Comparison of ENCODE assay signal across 9 cellular contexts in genomic region chr7:149714910-149715471, GRCh38. TPM values are rescaled to one million over a fixed set of nuclear protein-coding genes. Genes with fewer than 3 reads are reported as not detected.
A peak's percentile ranks its signal among the peaks of the same experiment; 100 is the strongest.
DNase-seq lines count a peak whose midpoint lies in the region; ATAC-seq and TF ChIP-seq lines count a peak whose summit lies in the region.
"Had no signal": no experiment of that assay in that cellular context is flagged by ENCODE, and none has a peak within 500 bp of the region (broad histone marks: within the 10 kb centered on the region; RNA-seq: fewer than 3 reads in every experiment).

No MANE protein-coding gene starts in this region.

- no peak for TF ChIP-seq CTCF in GM12865 (IDR thresholded peaks at IDR 0.05; ENCODE audit: insufficient read depth, low read depth, low read length, missing control alignments)
- TF ChIP-seq CTCF in SK-N-SH (IDR thresholded peaks at IDR 0.05) = no peak
- no peak for TF ChIP-seq CTCF in neural cell (IDR thresholded peaks at IDR 0.05; ENCODE audit: poor library complexity, severe bottlenecking)
- no peak for TF ChIP-seq CTCF in GM20000 (IDR thresholded peaks at IDR 0.05; ENCODE audit: extremely low read depth, missing control alignments)

- H3K79me2 ChIP-seq in SK-N-SH (ENCODE audit: insufficient read depth) (peaks cover 27% of the 10 kb centered on the region; the same call in 1 of the 2 replicates), neural cell (replicated peaks; ENCODE audit: insufficient read depth, low read length) (peaks cover 8% of the 10 kb centered on the region)

- no peaks in the 10 kb centered on the region for H4K20me1 ChIP-seq in SK-N-SH (ENCODE audit: insufficient read depth)
- H4K20me1 ChIP-seq in neural cell (ENCODE audit: insufficient read depth) = no peaks in the 10 kb centered on the region

- 7% methylated on average over 24 of the region's 48 CpGs for WGBS in SK-N-SH (ENCODE audit: low lambda C conversion rate)
- 1% methylated on average over 32 to 48 of the region's 48 CpGs for WGBS in aorta, 2 donors

- H3F3A ChIP-seq in SK-N-SH (replicated peaks; ENCODE audit: insufficient read depth) (peaks cover 5% of the 10 kb centered on the region), neural cell (ENCODE audit: insufficient read depth, low read length, poor library complexity, severe bottlenecking) (no peaks in the 10 kb centered on the region)

- intact Hi-C loops in aorta (cut with DNase I) = loop anchor here (1.0 to 10.0 kb wide), 4 partner anchors 57 to 120 kb away; partner anchors contain the start of genes ZNF467 (in 1 of the 2) and ZNF862 (in 1 of the 2)

- POLR2A ChIA-PET in SK-N-SH (lab: Yijun Ruan, JAX) = interaction anchor here (0.8 to 1.4 kb wide), 2 partner anchors 9 to 27 kb away, joined by 3 to 4 read pairs; no protein-coding TSS in a partner anchor

- TF ChIP-seq EP300 in SK-N-SH (IDR thresholded peaks at IDR 0.05; ENCODE audit: borderline replicate concordance in 1 of 2, low read depth in 1 of 2, low read length in 1 of 2) (no peak), neural cell (conservative IDR thresholded peaks at IDR 0.05; ENCODE audit: poor library complexity, severe bottlenecking) (no peak)

- peak overlapping the region; percentile 83 for H3K4me2 ChIP-seq in SK-N-SH
- peak overlapping the region; percentile 94 for H3K4me2 ChIP-seq in neural cell (ENCODE audit: low read length)

- CTCF ChIA-PET in SK-N-SH (lab: Yijun Ruan, JAX) = interaction anchor here (1.0 to 2.6 kb wide), 5 partner anchors 19 to 404 kb away, joined by 3 to 15 read pairs (median 4); no protein-coding TSS in a partner anchor

- H3K36me3 ChIP-seq in SK-N-SH (replicated peaks in 1 of 2; ENCODE audit: control insufficient read depth in 1 of 2, insufficient read depth in 2 of 2, low read length in 1 of 2) = peaks cover 0 to 3% of the 10 kb centered on the region in 2 experiments
- H3K36me3 ChIP-seq in neural cell (ENCODE audit: insufficient read depth, low read length) = no peaks in the 10 kb centered on the region
- H3K36me3 ChIP-seq in aorta (ENCODE audit: control insufficient read depth in 1 of 2, insufficient read depth in 2 of 2, low read length in 1 of 2) = no peaks in the 10 kb centered on the region

- H3K9me3 ChIP-seq in SK-N-SH (peaks cover 17% of the 10 kb centered on the region; the same call in 1 of the 2 replicates), neural cell (ENCODE audit: low read length) (no peaks in the 10 kb centered on the region), aorta (ENCODE audit: control insufficient read depth, low read length) (no peaks in the 10 kb centered on the region)

- H3K9me2 ChIP-seq in SK-N-SH (no peaks in the 10 kb centered on the region), neural cell (ENCODE audit: insufficient read depth, low read length) (no peaks in the 10 kb centered on the region)

- H3K9ac ChIP-seq in SK-N-SH (peak overlapping the region; percentile 70), neural cell (ENCODE audit: low read length) (peak overlapping the region; percentile 65)

- no peaks in the 10 kb centered on the region for H3K27me3 ChIP-seq in SK-N-SH (ENCODE audit: insufficient read depth)
- H3K27me3 ChIP-seq in neural cell (ENCODE audit: insufficient read depth, low read depth, low read length) = no peaks in the 10 kb centered on the region
- H3K27me3 ChIP-seq in aorta (ENCODE audit: control insufficient read depth in 1 of 2, insufficient read depth in 2 of 2, low read length in 1 of 2) = no peaks in the 10 kb centered on the region

- TF ChIP-seq RAD21 in SK-N-SH (IDR thresholded peaks at IDR 0.05; ENCODE audit: low read length) (no peak), neural cell (conservative IDR thresholded peaks at IDR 0.05) (peak; percentile 28)

- H3K4me3 ChIP-seq in GM12865 (ENCODE audit: low read depth, low read length) = peak overlapping the region; percentile 58
- H3K4me3 ChIP-seq in SK-N-SH (ENCODE audit: low read depth in 2 of 2, low read length in 1 of 2) = peak overlapping the region; percentile 60 to 67
- peak overlapping the region; percentile 79 for H3K4me3 ChIP-seq in neural cell (ENCODE audit: low read length)
- H3K4me3 ChIP-seq in aorta (ENCODE audit: low read length in 2 of 2) = peak overlapping the region; percentile 53 to 59

- H2AFZ ChIP-seq in SK-N-SH (ENCODE audit: low read depth) (peak overlapping the region; percentile 89), neural cell (ENCODE audit: low read depth, low read length) (peak overlapping the region; percentile 77)

- DNase-seq in GM12865 (ENCODE audit: low read depth) = no peak
- no peak for DNase-seq in SK-N-SH
- DNase-seq in effector CD4-positive, alpha-beta T cell = peak; percentile 31
- DNase-seq in aorta = peak in 1 of 2 donors; percentile 81
- no peak for DNase-seq in DMS153 (lab: John Stamatoyannopoulos, UW)
- DNase-seq in GM20000 (ENCODE audit: low spot score) = no peak

- peak; percentile 15 for ATAC-seq in HG02610 (IDR thresholded peaks at IDR 0.05; ENCODE audit: unreplicated experiment)
- ATAC-seq in aorta (ENCODE audit: low FRiP score) = peak; percentile 6

- H3K4me1 ChIP-seq in SK-N-SH (ENCODE audit: control insufficient read depth in 1 of 2, insufficient read depth in 2 of 2, low read depth in 1 of 2, low read length in 1 of 2) (peaks cover 5 to 35% of the 10 kb centered on the region in 2 experiments; a peak in 1 of 4 replicates), aorta (ENCODE audit: control insufficient read depth in 1 of 2, insufficient read depth in 2 of 2, low read length in 2 of 2) (no peaks in the 10 kb centered on the region)

- H3K27ac ChIP-seq in SK-N-SH (ENCODE audit: low read depth in 2 of 2, low read length in 1 of 2) = peak overlapping the region in 1 of 2 experiments; percentile 50; a peak in 1 of 4 replicates
- peak overlapping the region; percentile 9 for H3K27ac ChIP-seq in neural cell (ENCODE audit: low read length)
- peak overlapping the region in 1 of 2 donors; percentile 13 for H3K27ac ChIP-seq in aorta (ENCODE audit: low read depth in 1 of 2, low read length in 2 of 2)

TF ChIP-seq in SK-N-SH, 30 proteins besides CTCF, POLR2A, EP300 and RAD21:
- peak; percentile 3; the same call in 1 of the 2 replicates for TF ChIP-seq GABPA (IDR thresholded peaks at IDR 0.05; ENCODE audit: low read depth)
- no peak; the same call in 1 of the 2 replicates for TF ChIP-seq SIN3A (IDR thresholded peaks at IDR 0.05; ENCODE audit: borderline replicate concordance, low read depth, low read length)
TF ChIP-seq in SK-N-SH: peak in this region for 1.

TF ChIP-seq in neural cell, 6 proteins besides CTCF, POLR2A, EP300 and RAD21:
- no peak for TF ChIP-seq EZH2 (IDR thresholded peaks at IDR 0.05; ENCODE audit: borderline replicate concordance, insufficient read depth, low read length, poor library complexity, severe bottlenecking)
- TF ChIP-seq TAF1 (IDR thresholded peaks at IDR 0.05; ENCODE audit: low read depth) = peak; percentile 45
- peak; percentile 6 for TF ChIP-seq POLR2AphosphoS5 (IDR thresholded peaks at IDR 0.05)
- peak; percentile 73 for TF ChIP-seq MXI1 (conservative IDR thresholded peaks at IDR 0.05; ENCODE audit: poor library complexity, severe bottlenecking)
- TF ChIP-seq SMC3 (conservative IDR thresholded peaks at IDR 0.05; ENCODE audit: poor library complexity) = peak; percentile 25
- TF ChIP-seq, protein P1, sequence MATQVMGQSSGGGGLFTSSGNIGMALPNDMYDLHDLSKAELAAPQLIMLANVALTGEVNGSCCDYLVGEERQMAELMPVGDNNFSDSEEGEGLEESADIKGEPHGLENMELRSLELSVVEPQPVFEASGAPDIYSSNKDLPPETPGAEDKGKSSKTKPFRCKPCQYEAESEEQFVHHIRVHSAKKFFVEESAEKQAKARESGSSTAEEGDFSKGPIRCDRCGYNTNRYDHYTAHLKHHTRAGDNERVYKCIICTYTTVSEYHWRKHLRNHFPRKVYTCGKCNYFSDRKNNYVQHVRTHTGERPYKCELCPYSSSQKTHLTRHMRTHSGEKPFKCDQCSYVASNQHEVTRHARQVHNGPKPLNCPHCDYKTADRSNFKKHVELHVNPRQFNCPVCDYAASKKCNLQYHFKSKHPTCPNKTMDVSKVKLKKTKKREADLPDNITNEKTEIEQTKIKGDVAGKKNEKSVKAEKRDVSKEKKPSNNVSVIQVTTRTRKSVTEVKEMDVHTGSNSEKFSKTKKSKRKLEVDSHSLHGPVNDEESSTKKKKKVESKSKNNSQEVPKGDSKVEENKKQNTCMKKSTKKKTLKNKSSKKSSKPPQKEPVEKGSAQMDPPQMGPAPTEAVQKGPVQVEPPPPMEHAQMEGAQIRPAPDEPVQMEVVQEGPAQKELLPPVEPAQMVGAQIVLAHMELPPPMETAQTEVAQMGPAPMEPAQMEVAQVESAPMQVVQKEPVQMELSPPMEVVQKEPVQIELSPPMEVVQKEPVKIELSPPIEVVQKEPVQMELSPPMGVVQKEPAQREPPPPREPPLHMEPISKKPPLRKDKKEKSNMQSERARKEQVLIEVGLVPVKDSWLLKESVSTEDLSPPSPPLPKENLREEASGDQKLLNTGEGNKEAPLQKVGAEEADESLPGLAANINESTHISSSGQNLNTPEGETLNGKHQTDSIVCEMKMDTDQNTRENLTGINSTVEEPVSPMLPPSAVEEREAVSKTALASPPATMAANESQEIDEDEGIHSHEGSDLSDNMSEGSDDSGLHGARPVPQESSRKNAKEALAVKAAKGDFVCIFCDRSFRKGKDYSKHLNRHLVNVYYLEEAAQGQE (IDR thresholded peaks at IDR 0.05; ENCODE audit: borderline replicate concordance) = no peak

RNA-seq across cellular contexts. Expression of gene ZNF467, which starts 58.4 kb away (rescaled TPM):
- 2.6 and 4.1 TPM in 2 replicates for polyA plus RNA-seq in SK-N-SH (2012; rRNA removed)
- 2.1 and 3.1 TPM in 2 replicates for polyA plus RNA-seq in SK-N-SH (2012; cell fraction: cytosol; rRNA removed)
- 10.0 and 12.6 TPM in 2 replicates for polyA plus RNA-seq in SK-N-SH (2012; cell fraction: nucleus; rRNA removed)
- polyA plus RNA-seq in neural cell = 11.9 and 12.8 TPM in 2 replicates
- polyA minus RNA-seq in neural cell = 12.2 and 14.9 TPM in 2 replicates
- 10 to 100 TPM; 13.3 to 18.5 TPM for total RNA-seq in aorta
- polyA plus RNA-seq in aorta = 1 to 10 TPM; 2.1 to 5.7 TPM
- total RNA-seq: activated CD8-positive, alpha-beta memory T cell treated with anti-CD3 and anti-CD28 coated beads for 36 hours had no signal
